ENCODE assay signal across 27 cellular contexts in genomic region chr11:14626650-14627049, GRCh38. TPM values are rescaled to one million over a fixed set of nuclear protein-coding genes. Genes with fewer than 3 reads are reported as not detected.
DNase-seq lines count a peak whose midpoint lies in the region; ATAC-seq, FAIRE-seq and TF ChIP-seq lines count a peak whose summit lies in the region.
"Had no signal": no experiment of that assay in that cellular context is flagged by ENCODE, and none has a peak within 500 bp of the region (broad histone marks: within the 10 kb centered on the region; RNA-seq: fewer than 3 reads in every experiment).

No MANE protein-coding gene starts in this region.

- ATAC-seq in CD8-positive, alpha-beta T cell: no peak
- ATAC-seq in T-cell (replicated peaks in 1 of 4) (no peak), naive B cell (ENCODE audit: low read depth in 2 of 2) (no peak), GM21367 (IDR thresholded peaks at IDR 0.05; ENCODE audit: unreplicated experiment) (no peak), HG02981 (IDR thresholded peaks at IDR 0.05; ENCODE audit: unreplicated experiment) (no peak)
- ATAC-seq: activated naive CD4-positive, alpha-beta T cell treated with anti-CD3 and anti-CD28 coated beads, Interleukin-2, amount 50 U/mL, for 72 hours; PC-3; Right ventricle myocardium inferior had no signal

- H3K9me3 ChIP-seq in CD8-positive, alpha-beta T cell (ENCODE audit: low read length): no peaks in the 10 kb centered on the region

- no peak for TF ChIP-seq POLR2A in GM12892 (IDR thresholded peaks at IDR 0.05; ENCODE audit: low read depth, low read length)

- TF ChIP-seq CTCF in CD8-positive, alpha-beta T cell (IDR thresholded peaks at IDR 0.05): no peak

- no peak for DNase-seq in T-helper 1 cell
- DNase-seq in CD8-positive, alpha-beta T cell: no peak
- DNase-seq in T-cell: no peak
- DNase-seq in naive B cell: no peak
- DNase-seq in GM12892 (ENCODE audit: insufficient read length): no peak
- DNase-seq: 8988T; activated T-cell treated with anti-CD3 and anti-CD28 coated beads, Interleukin-2, amount 50 U/mL, for 48 hours; central memory CD4-positive, alpha-beta T cell; COR-L47; dermis blood vessel endothelial cell; kidney; NCI-H1048; NCI-H2029; NCI-H345; NCI-H82; nucleus accumbens; PC-3; stimulated activated CD8-positive, alpha-beta memory T cell treated with anti-CD3 and anti-CD28 coated beads, Interleukin-4, amount 100 ng/mL, for 48 hours; T1000; trophoblast cell had no signal

- no peak overlapping the region for H3K27ac ChIP-seq in CD8-positive, alpha-beta T cell (ENCODE audit: low read depth, low read length)

- H3K27me3 ChIP-seq in CD8-positive, alpha-beta T cell (ENCODE audit: insufficient read depth, low read length): no peaks in the 10 kb centered on the region

- POLR2A ChIA-PET in CD8-positive, alpha-beta T cell (lab: Charles Lee): interaction anchor here (0.6 to 1.2 kb wide), 5 partner anchors 8 to 48 kb away, joined by 3 to 8 read pairs (median 4); no protein-coding TSS in a partner anchor
- POLR2A ChIA-PET in T-cell (lab: Charles Lee): no interaction called here

- H3K36me3 Mint-ChIP-seq in T-helper 1 cell treated with Interleukin-12 subunit alpha and Interleukin-12 subunit beta and Interleukin-4 antibody, amounts not matched to agents 30 μg/mL and 1 μg/mL, for 36 hours (ENCODE audit: low read depth): peaks cover 49% of the 10 kb centered on the region
- H3K36me3 Mint-ChIP-seq in CD8-positive, alpha-beta T cell: peaks cover 12% of the 10 kb centered on the region
- H3K36me3 Mint-ChIP-seq in T-cell (peaks cover 25% of the 10 kb centered on the region), naive B cell (no peaks in the 10 kb centered on the region)

- CTCF ChIA-PET in CD8-positive, alpha-beta T cell (lab: Charles Lee): interaction anchor here (0.7 to 2.2 kb wide), 4 partner anchors 10 to 27 kb away, joined by 3 to 8 read pairs (median 4); partner anchors contain the start of gene PDE3B
- CTCF ChIA-PET in T-cell (lab: Charles Lee): interaction anchor here in 1 of 2 donors (1.1 to 1.6 kb wide), 4 partner anchors 10 to 281 kb away, joined by 3 to 4 read pairs (median 3); no protein-coding TSS in a partner anchor

- no peaks in the 10 kb centered on the region for H3K27me3 Mint-ChIP-seq in T-helper 1 cell treated with Interleukin-12 subunit alpha and Interleukin-12 subunit beta and Interleukin-4 antibody, amounts not matched to agents 30 μg/mL and 1 μg/mL, for 36 hours (ENCODE audit: low read depth)
- H3K27me3 Mint-ChIP-seq in CD8-positive, alpha-beta T cell (ENCODE audit: low read depth): no peaks in the 10 kb centered on the region
- H3K27me3 Mint-ChIP-seq in T-cell (no peaks in the 10 kb centered on the region), naive B cell (no peaks in the 10 kb centered on the region)

- H3K4me3 ChIP-seq in CD8-positive, alpha-beta T cell (ENCODE audit: low read depth, low read length): no peak overlapping the region
- H3K4me3 ChIP-seq: GM12878, lung had no signal

- no peak for FAIRE-seq in GM12892 (lab: Jason Lieb, UNC)
- FAIRE-seq: GM12878, kidney had no signal

- no peak overlapping the region for H3K4me3 Mint-ChIP-seq in T-helper 1 cell treated with Interleukin-12 subunit alpha and Interleukin-12 subunit beta and Interleukin-4 antibody, amounts not matched to agents 30 μg/mL and 1 μg/mL, for 36 hours
- H3K4me3 Mint-ChIP-seq in CD8-positive, alpha-beta T cell: no peak overlapping the region
- H3K4me3 Mint-ChIP-seq in T-cell: peak overlapping the region in 1 of 3 donors; percentile 55
- H3K4me3 Mint-ChIP-seq in naive B cell: peak overlapping the region in 2 of 8 donors; percentile 6 to 26

- H3K4me1 Mint-ChIP-seq in T-helper 1 cell treated with Interleukin-12 subunit alpha and Interleukin-12 subunit beta and Interleukin-4 antibody, amounts not matched to agents 30 μg/mL and 1 μg/mL, for 36 hours (ENCODE audit: low read depth): peaks cover 39% of the 10 kb centered on the region
- peaks cover 60% of the 10 kb centered on the region for H3K4me1 Mint-ChIP-seq in CD8-positive, alpha-beta T cell (ENCODE audit: low read depth)
- H3K4me1 Mint-ChIP-seq in T-cell (peaks cover 60 to 63% (median 60%) of the 10 kb centered on the region in 3 donors), naive B cell (peaks cover 21 to 33% (median 27%) of the 10 kb centered on the region in 3 donors)

- peaks cover 16% of the 10 kb centered on the region for H3K9me3 Mint-ChIP-seq in T-helper 1 cell treated with Interleukin-12 subunit alpha and Interleukin-12 subunit beta and Interleukin-4 antibody, amounts not matched to agents 30 μg/mL and 1 μg/mL, for 36 hours
- no peaks in the 10 kb centered on the region for H3K9me3 Mint-ChIP-seq in CD8-positive, alpha-beta T cell
- H3K9me3 Mint-ChIP-seq in T-cell (peaks cover 0 to 9% (median 4%) of the 10 kb centered on the region in 3 donors), naive B cell (peaks cover 0 to 10% (median 1%) of the 10 kb centered on the region in 7 donors)

- intact Hi-C loops in CD8-positive, alpha-beta T cell (cut with DNase I, micrococcal nuclease): no loop called here

- no peaks in the 10 kb centered on the region for H3K36me3 ChIP-seq in CD8-positive, alpha-beta T cell (ENCODE audit: insufficient read depth, low read length)

- peaks cover 43% of the 10 kb centered on the region for H3K4me1 ChIP-seq in CD8-positive, alpha-beta T cell (ENCODE audit: insufficient read depth, low read length)

- H3K27ac Mint-ChIP-seq in T-helper 1 cell treated with Interleukin-12 subunit alpha and Interleukin-12 subunit beta and Interleukin-4 antibody, amounts not matched to agents 30 μg/mL and 1 μg/mL, for 36 hours: peak overlapping the region; percentile 1
- H3K27ac Mint-ChIP-seq in CD8-positive, alpha-beta T cell: peak overlapping the region; percentile 76
- H3K27ac Mint-ChIP-seq in T-cell: peak overlapping the region; percentile 62 to 74
- H3K27ac Mint-ChIP-seq in naive B cell: peak overlapping the region in 5 of 6 donors; percentile 44 to 81 (median 79)

RNA-seq across cellular contexts. Expression of gene PDE3B, which starts 17.0 kb away (rescaled TPM):
- 100 to 1,000 TPM; 144 to 146 TPM for total RNA-seq in CD8-positive, alpha-beta T cell
- 100 to 1,000 TPM; 130 to 162 (median 143) TPM for total RNA-seq in T-cell
- polyA plus RNA-seq in naive B cell (ENCODE audit: low read depth in 6 of 6): 1 to 10 TPM in 5 of 6 donors, under 1 TPM in 1; 0.65 to 5.7 (median 1.6) TPM
- 1.4 TPM for polyA plus RNA-seq in GM12892 (2012; ENCODE audit: missing spikeins)

Comparison
In these comparisons a context has a peak if more than half of its experiments do, and no peak if none do; other contexts are left out.
1. H3K27ac Mint-ChIP-seq: peak in every context shown above with its lines; median percentile 79 in naive B cell; 76 in CD8-positive, alpha-beta T cell; 68 in T-cell; 1 in T-helper 1 cell treated with Interleukin-12 subunit alpha and Interleukin-12 subunit beta and Interleukin-4 antibody, amounts not matched to agents 30 μg/mL and 1 μg/mL, for 36 hours.